9 cellular contexts compared by ENCODE assay signal in genomic region chr17:7563115-7563869, GRCh38. TPM values are rescaled to one million over a fixed set of nuclear protein-coding genes. Genes with fewer than 3 reads are reported as not detected.
DNase-seq lines count a peak whose midpoint lies in the region; ATAC-seq, FAIRE-seq and TF ChIP-seq lines count a peak whose summit lies in the region.
"Had no signal": no experiment of that assay in that cellular context is flagged by ENCODE, and none has a peak within 500 bp of the region (broad histone marks: within the 10 kb centered on the region; RNA-seq: fewer than 3 reads in every experiment).

No MANE protein-coding gene starts in this region.

- no peak overlapping the region for H3K23ac ChIP-seq in mesendoderm (ENCODE audit: low read length)

- H2AFZ ChIP-seq in astrocyte (ENCODE audit: low read depth, low read length): no peak overlapping the region

- no peak overlapping the region for H3K27ac ChIP-seq in astrocyte (ENCODE audit: low read depth, low read length)
- no peak overlapping the region for H3K27ac ChIP-seq in mesendoderm (ENCODE audit: low read depth, low read length)
- H3K27ac ChIP-seq in SJCRH30: no peak overlapping the region

- H3K36me3 ChIP-seq in astrocyte (ENCODE audit: insufficient read depth, low read length): peaks cover 25% of the 10 kb centered on the region
- peaks cover 16% of the 10 kb centered on the region for H3K36me3 ChIP-seq in mesendoderm (ENCODE audit: control insufficient read depth, insufficient read depth, low read length)
- peaks cover 18% of the 10 kb centered on the region for H3K36me3 ChIP-seq in SJCRH30

- H3K27ac Mint-ChIP-seq in HFFc6 (peak overlapping the region; percentile 88), astrocyte (ENCODE audit: unreplicated experiment) (peak overlapping the region; percentile 92)

- H2BK15ac ChIP-seq in mesendoderm (replicated peaks; ENCODE audit: low read depth): no peak overlapping the region

- peaks cover 52% of the 10 kb centered on the region for H3K79me2 ChIP-seq in astrocyte (ENCODE audit: insufficient read depth, low read length)
- peaks cover 30% of the 10 kb centered on the region for H3K79me2 ChIP-seq in mesendoderm (ENCODE audit: control insufficient read depth, insufficient read depth, low read length)

- no peak overlapping the region for H2BK120ac ChIP-seq in mesendoderm (ENCODE audit: low read depth, low read length)

- peak overlapping the region; percentile 88 for H3K9ac ChIP-seq in astrocyte (ENCODE audit: low read length)
- peak overlapping the region; percentile 91 for H3K9ac ChIP-seq in mesendoderm (ENCODE audit: low read length)

- peak overlapping the region; percentile 96 for H3K56ac ChIP-seq in mesendoderm (ENCODE audit: low read length)

- H3K27me3 ChIP-seq in astrocyte (ENCODE audit: insufficient read depth, low read length) (no peaks in the 10 kb centered on the region), mesendoderm (ENCODE audit: insufficient read depth, low read length, poor library complexity) (no peaks in the 10 kb centered on the region), SJCRH30 (no peaks in the 10 kb centered on the region)
- H3K27me3 ChIP-seq: adrenal gland had no signal

- H3K4me3 ChIP-seq in AG09309 (ENCODE audit: control insufficient read depth, low read depth, low read length) (peak overlapping the region; percentile 82), astrocyte (ENCODE audit: insufficient read depth, low read depth, low read length) (peak overlapping the region; percentile 88), mesendoderm (ENCODE audit: low read length) (no peak overlapping the region), SJCRH30 (no peak overlapping the region; the same call in 1 of the 2 replicates)

- H3K27me3 Mint-ChIP-seq in HFFc6 (ENCODE audit: insufficient read depth) (peaks cover 3% of the 10 kb centered on the region), astrocyte (ENCODE audit: low read depth, unreplicated experiment) (no peaks in the 10 kb centered on the region)

- H3K4me1 Mint-ChIP-seq in HFFc6 (ENCODE audit: low read depth): peaks cover 42% of the 10 kb centered on the region
- peaks cover 18% of the 10 kb centered on the region for H3K4me1 Mint-ChIP-seq in astrocyte (ENCODE audit: low read depth, unreplicated experiment)

- H3K9me3 ChIP-seq in astrocyte (ENCODE audit: insufficient read depth, low read depth, low read length) (no peaks in the 10 kb centered on the region), SJCRH30 (replicated peaks) (no peaks in the 10 kb centered on the region)
- H3K9me3 ChIP-seq: adrenal gland had no signal

- H4K5ac ChIP-seq in mesendoderm (ENCODE audit: low read length): no peak overlapping the region

- H2AK5ac ChIP-seq in mesendoderm (ENCODE audit: low read length): no peak overlapping the region

- no CpG with 5 or more reads among the region's 30 CpGs for WGBS in mesendoderm (ENCODE audit: extremely low coverage, insufficient coverage, low lambda C conversion rate)

- peak overlapping the region; percentile 100 for H3K4me2 ChIP-seq in astrocyte (ENCODE audit: low read length)
- H3K4me2 ChIP-seq in mesendoderm (ENCODE audit: low read length): no peak overlapping the region

- H3K4me1 ChIP-seq in astrocyte (ENCODE audit: insufficient read depth, low read length): peaks cover 21% of the 10 kb centered on the region
- H3K4me1 ChIP-seq in mesendoderm (ENCODE audit: control insufficient read depth, low read depth, low read length): peaks cover 7% of the 10 kb centered on the region
- H3K4me1 ChIP-seq in SJCRH30: 0 out of 2 replicates have a peak, but pooled peaks cover 2% of the 10 kb centered on the region

- peaks cover 12% of the 10 kb centered on the region for H3K36me3 Mint-ChIP-seq in HFFc6 (ENCODE audit: low read depth)
- peaks cover 12% of the 10 kb centered on the region for H3K36me3 Mint-ChIP-seq in astrocyte (ENCODE audit: low read depth, unreplicated experiment)

- peaks cover 24% of the 10 kb centered on the region for H3K79me1 ChIP-seq in mesendoderm (ENCODE audit: low read length)

- H4K20me1 ChIP-seq in astrocyte (ENCODE audit: insufficient read depth, low read length): peaks cover 24% of the 10 kb centered on the region

- H3K18ac ChIP-seq in mesendoderm (ENCODE audit: low read length): no peak overlapping the region

- ATAC-seq in HG02759 (IDR thresholded peaks at IDR 0.05; ENCODE audit: unreplicated experiment): no peak

- H2BK5ac ChIP-seq in mesendoderm (ENCODE audit: low read length): no peak overlapping the region

- H3K9me3 Mint-ChIP-seq in HFFc6 (no peaks in the 10 kb centered on the region), astrocyte (ENCODE audit: unreplicated experiment) (no peaks in the 10 kb centered on the region)

- no peak for FAIRE-seq in astrocyte (lab: Jason Lieb, UNC)

- DNase-seq in AG09309 (ENCODE audit: low read depth): no peak
- DNase-seq in HFFc6: no peak
- DNase-seq in astrocyte (ENCODE audit: low read depth): no peak
- no peak for DNase-seq in mesendoderm
- no peak for DNase-seq in globus pallidus (ENCODE audit: low spot score)
- no peak for DNase-seq in NCI-H1694 (lab: John Stamatoyannopoulos, UW)
- no peak for DNase-seq in SJCRH30

- TF ChIP-seq CTCF in AG09309 (IDR thresholded peaks at IDR 0.05; ENCODE audit: control insufficient read depth, insufficient read depth, low read depth, low read length, missing control alignments) (no peak), HFFc6 (IDR thresholded peaks at IDR 0.05) (no peak), astrocyte (IDR thresholded peaks at IDR 0.05; ENCODE audit: insufficient read depth, low read depth, low read length) (no peak)

- H3K4me3 Mint-ChIP-seq in HFFc6 (peak overlapping the region; percentile 99), astrocyte (ENCODE audit: unreplicated experiment) (peak overlapping the region; percentile 97)

- no peak overlapping the region for H4K8ac ChIP-seq in mesendoderm (ENCODE audit: low read depth, low read length)

- no peak overlapping the region for H3K4ac ChIP-seq in mesendoderm (ENCODE audit: low read depth, low read length)

RNA-seq across cellular contexts. Expression of gene SENP3, which starts 1.6 kb away (rescaled TPM):
- total RNA-seq in HFFc6 (2021; fragmentation: NEBNext Ultra II Directional; extraction: Animal tissue kit (Norgen Biotek cat#: 25700)): 10 to 100 TPM; 53.9 to 70.3 (median 60.3) TPM
- 51.4 and 58.7 TPM in 2 replicates for total RNA-seq in astrocyte
- 59.2 TPM for polyA plus RNA-seq in mesendoderm (2013, experiment 1 of 2)
- polyA plus RNA-seq in mesendoderm (2013, experiment 2 of 2): 55.7 TPM
- total RNA-seq in SJCRH30 (2014; rRNA removed; shearing (Covaris generic)): 63.8 and 73.6 TPM in 2 replicates

RNA-seq across cellular contexts. Expression of gene TNFSF13, which starts 4.7 kb away (rescaled TPM):
- total RNA-seq in HFFc6 (2021; fragmentation: NEBNext Ultra II Directional; extraction: Animal tissue kit (Norgen Biotek cat#: 25700)): 1 to 10 TPM; 1.2 to 2.8 (median 1.5) TPM
- total RNA-seq in astrocyte: 0.43 and 0.93 TPM in 2 replicates
- 1.1 TPM for polyA plus RNA-seq in mesendoderm (2013, experiment 1 of 2)
- 0.92 TPM for polyA plus RNA-seq in mesendoderm (2013, experiment 2 of 2)
- 0.40 and 0.41 TPM in 2 replicates for total RNA-seq in SJCRH30 (2014; rRNA removed; shearing (Covaris generic))

RNA-seq across cellular contexts. Expression of gene TNFSF12, which starts 14.4 kb away (rescaled TPM):
- total RNA-seq in HFFc6 (2021; fragmentation: NEBNext Ultra II Directional; extraction: Animal tissue kit (Norgen Biotek cat#: 25700)): 10 to 100 TPM; 22.0 to 28.3 (median 25.4) TPM
- total RNA-seq in astrocyte: 2.4 and 3.4 TPM in 2 replicates
- polyA plus RNA-seq in mesendoderm (2013, experiment 1 of 2): 1.9 TPM
- 2.1 TPM for polyA plus RNA-seq in mesendoderm (2013, experiment 2 of 2)
- total RNA-seq in SJCRH30 (2014; rRNA removed; shearing (Covaris generic)): not detected in 2 replicates

RNA-seq across cellular contexts. Expression of gene CD68, which starts 16.1 kb away (rescaled TPM):
- total RNA-seq in HFFc6 (2021; fragmentation: NEBNext Ultra II Directional; extraction: Animal tissue kit (Norgen Biotek cat#: 25700)): 10 to 100 TPM; 46.6 to 71.7 (median 68.5) TPM
- total RNA-seq in astrocyte: 4.4 and 6.2 TPM in 2 replicates
- polyA plus RNA-seq in mesendoderm (2013, experiment 1 of 2): 0.44 TPM
- polyA plus RNA-seq in mesendoderm (2013, experiment 2 of 2): 0.42 TPM
- 0.18 TPM in 1 of 2 replicates, not detected in the other for total RNA-seq in SJCRH30 (2014; rRNA removed; shearing (Covaris generic))

RNA-seq across cellular contexts. Expression of gene MPDU1, which starts 20.4 kb away (rescaled TPM):
- total RNA-seq in HFFc6 (2021; fragmentation: NEBNext Ultra II Directional; extraction: Animal tissue kit (Norgen Biotek cat#: 25700)): 10 to 100 TPM; 59.2 to 91.2 (median 68.6) TPM
- total RNA-seq in astrocyte: 44.6 and 51.2 TPM in 2 replicates
- polyA plus RNA-seq in mesendoderm (2013, experiment 1 of 2): 101 TPM
- polyA plus RNA-seq in mesendoderm (2013, experiment 2 of 2): 96.5 TPM
- 44.1 and 49.9 TPM in 2 replicates for total RNA-seq in SJCRH30 (2014; rRNA removed; shearing (Covaris generic))

Comparison
In these comparisons a context has a peak if more than half of its experiments do, and no peak if none do; other contexts are left out.
1. H3K4me3 ChIP-seq: peak in AG09309 (single experiment) and astrocyte (single experiment); none in mesendoderm (single experiment) and SJCRH30 (single experiment).